In genomic region chr11:6156628-6157367, GRCh38 we compare ENCODE assay signal across 22 cellular contexts. TPM values are rescaled to one million over a fixed set of nuclear protein-coding genes. Genes with fewer than 3 reads are reported as not detected.
DNase-seq lines count a peak whose midpoint lies in the region; ATAC-seq and TF ChIP-seq lines count a peak whose summit lies in the region.
"Had no signal": no experiment of that assay in that cellular context is flagged by ENCODE, and none has a peak within 500 bp of the region (broad histone marks: within the 10 kb centered on the region; RNA-seq: fewer than 3 reads in every experiment).

No MANE protein-coding gene starts in this region.

- peak overlapping the region; percentile 11 for H3K27ac Mint-ChIP-seq in endothelial cell (ENCODE audit: unreplicated experiment)
- H3K27ac Mint-ChIP-seq: naive B cell; stimulated activated naive CD8-positive, alpha-beta T cell treated with anti-CD3 and anti-CD28 coated beads, Interleukin-15, Interleukin-2, amounts not matched to agents 100 ng/mL and 50 ng/mL, for 24 hours had no signal

- DNase-seq in activated CD4-positive, alpha-beta T cell treated with anti-CD3 and anti-CD28 coated beads for 48 hours, result peak; percentile 7
- no peak for DNase-seq in activated CD4-positive, alpha-beta T cell treated with anti-CD3 and anti-CD28 coated beads, Interleukin-2, amount 50 U/mL, for 48 hours
- peak; percentile 47 for DNase-seq in NOMO-1 treated with DMSO at 0.1 percent for 48 hours (lab: John Stamatoyannopoulos, UW; ENCODE audit: unreplicated experiment)
- no peak for DNase-seq in endothelial cell (ENCODE audit: low spot score)
- no peak for DNase-seq in dedifferentiated amniotic fluid mesenchymal stem cell (ENCODE audit: extremely low spot score)
- DNase-seq: activated CD4-positive, alpha-beta T cell treated with anti-CD3 and anti-CD28 coated beads, Interleukin-2, amount 50 U/mL, for 1 hour; activated CD8-positive, alpha-beta memory T cell treated with anti-CD3 and anti-CD28 coated beads, Interleukin-2, amount 50 U/mL, for 48 hours; activated effector memory CD4-positive, alpha-beta T cell treated with Interleukin-2 at 50 U/mL for 16 hours; foreskin melanocyte; naive B cell; NCI-H1417 treated with DMSO at 0.1 percent for 48 hours; NCI-H2171; NCI-H748 treated with DMSO at 0.1 percent for 48 hours; trophoblast cell had no signal

- H3K4me3 Mint-ChIP-seq in endothelial cell (ENCODE audit: unreplicated experiment), result no peak overlapping the region
- H3K4me3 Mint-ChIP-seq: naive B cell; stimulated activated naive CD8-positive, alpha-beta T cell treated with anti-CD3 and anti-CD28 coated beads, Interleukin-15, Interleukin-2, amounts not matched to agents 100 ng/mL and 50 ng/mL, for 24 hours had no signal

- ATAC-seq in HG03095 (IDR thresholded peaks at IDR 0.05; ENCODE audit: unreplicated experiment) (no peak), GM18907 (IDR thresholded peaks at IDR 0.05; ENCODE audit: unreplicated experiment) (no peak), HG03280 (IDR thresholded peaks at IDR 0.05; ENCODE audit: unreplicated experiment) (no peak)
- ATAC-seq: A549, HCT116 had no signal

- no peaks in the 10 kb centered on the region for H3K4me1 Mint-ChIP-seq in endothelial cell (ENCODE audit: unreplicated experiment)
- H3K4me1 Mint-ChIP-seq: naive B cell had no signal

- TF ChIP-seq CTCF in endothelial cell (IDR thresholded peaks at IDR 0.05; ENCODE audit: unreplicated experiment), result no peak

- H3K27me3 Mint-ChIP-seq in endothelial cell (ENCODE audit: unreplicated experiment), result no peaks in the 10 kb centered on the region
- H3K27me3 Mint-ChIP-seq: stimulated activated naive CD8-positive, alpha-beta T cell treated with anti-CD3 and anti-CD28 coated beads, Interleukin-15, Interleukin-2, amounts not matched to agents 100 ng/mL and 50 ng/mL, for 24 hours had no signal

- H3K36me3 Mint-ChIP-seq in endothelial cell (ENCODE audit: low read depth, unreplicated experiment), result no peaks in the 10 kb centered on the region
- H3K36me3 Mint-ChIP-seq: naive B cell had no signal

- no peaks in the 10 kb centered on the region for H3K9me3 Mint-ChIP-seq in endothelial cell (ENCODE audit: unreplicated experiment)
- H3K9me3 Mint-ChIP-seq: stimulated activated naive CD8-positive, alpha-beta T cell treated with anti-CD3 and anti-CD28 coated beads, Interleukin-15, Interleukin-2, amounts not matched to agents 100 ng/mL and 50 ng/mL, for 24 hours had no signal

RNA-seq across cellular contexts. Expression of gene OR52B2, which starts 13.3 kb away (rescaled TPM):
- not detected for total RNA-seq in endothelial cell (ENCODE audit: unreplicated experiment)
- total RNA-seq: kidney epithelial cell, skeletal muscle tissue had no signal

RNA-seq across cellular contexts. Expression of gene OR52W1, which starts 42.2 kb away (rescaled TPM):
- not detected for total RNA-seq in endothelial cell (ENCODE audit: unreplicated experiment)
- total RNA-seq: kidney epithelial cell, skeletal muscle tissue had no signal

RNA-seq across cellular contexts. Expression of gene C11orf42, which starts 48.6 kb away (rescaled TPM):
- not detected for total RNA-seq in endothelial cell (ENCODE audit: unreplicated experiment)
- total RNA-seq: kidney epithelial cell, skeletal muscle tissue had no signal

RNA-seq across cellular contexts. Expression of gene OR56B4, which starts 49.3 kb away (rescaled TPM):
- not detected for total RNA-seq in endothelial cell (ENCODE audit: unreplicated experiment)
- total RNA-seq: kidney epithelial cell, skeletal muscle tissue had no signal

Comparison
In these comparisons a context has a peak if more than half of its experiments do, and no peak if none do; other contexts are left out.
1. DNase-seq: peak in activated CD4-positive, alpha-beta T cell treated with anti-CD3 and anti-CD28 coated beads for 48 hours (single experiment) and NOMO-1 treated with DMSO at 0.1 percent for 48 hours (single experiment); none in activated CD4-positive, alpha-beta T cell treated with anti-CD3 and anti-CD28 coated beads, Interleukin-2, amount 50 U/mL, for 48 hours (0 of 2), endothelial cell (single experiment) and dedifferentiated amniotic fluid mesenchymal stem cell (single experiment).